In the genomic region with DNA sequence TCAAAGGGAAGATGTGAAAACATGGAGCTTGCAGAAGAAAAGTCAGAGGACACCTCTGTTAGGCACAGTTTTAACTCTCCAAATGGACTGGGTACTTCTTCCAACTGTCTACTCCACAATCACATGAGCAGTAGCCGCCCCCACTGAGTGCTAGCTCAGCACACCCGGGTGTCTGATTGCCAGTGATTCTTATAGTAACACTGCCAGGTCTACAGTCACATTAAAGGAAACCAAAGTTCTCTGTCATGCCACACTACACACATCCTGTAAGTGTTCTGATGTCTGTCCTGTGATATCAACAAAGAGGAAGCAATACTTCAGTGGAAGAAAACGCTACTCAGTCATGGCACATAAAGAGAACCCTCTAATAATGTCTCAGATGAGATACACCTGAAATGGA, we compare ENCODE assay signal across 8 cellular contexts. TPM values are rescaled to one million over a fixed set of nuclear protein-coding genes. Genes with fewer than 3 reads are reported as not detected.
DNase-seq lines count a peak whose midpoint lies in the region; ATAC-seq, FAIRE-seq and TF ChIP-seq lines count a peak whose summit lies in the region.

TSS of gene HAVCR2 (minus strand) at position 84 of the 400 bp plus-strand sequence. CDS start at position 23, 61 bp downstream.

- no TSS peak for BruUV-seq in GM12878 (replicated peaks; lab: Mats Ljungman, UMichigan)

- CTCF ChIA-PET in GM12878 (lab: Yijun Ruan, JAX): interaction anchor here (0.6 to 1.9 kb wide), 6 partner anchors 9 to 228 kb away, joined by 3 to 5 read pairs (median 3); no protein-coding TSS in a partner anchor

- TF ChIP-seq POLR2A in GM12878 (IDR thresholded peaks at IDR 0.05; ENCODE audit: low read depth, low read length): 0 out of 2 replicates have a peak, but pooled peaks have one; percentile 41

- peaks cover 12% of the 10 kb centered on the region for H3K4me1 ChIP-seq in GM12878 (ENCODE audit: control insufficient read depth, insufficient read depth, low read length)

- H3K27ac ChIP-seq in GM12878 (ENCODE audit: control insufficient read depth, insufficient read depth): peak within 1 kb of the TSS; percentile 87

- POLR2A ChIA-PET in GM12878 (lab: Charles Lee): interaction anchor here (0.6 to 1.5 kb wide), 6 partner anchors 8 to 487 kb away, joined by 3 to 8 read pairs (median 3); no protein-coding TSS in a partner anchor

- no peaks in the 10 kb centered on the region for H4K20me1 ChIP-seq in GM12878 (ENCODE audit: control insufficient read depth, insufficient read depth)

- in situ Hi-C loops in GM12878 (cut with MboI): no loop called here

- ATAC-seq in GM18873 (IDR thresholded peaks at IDR 0.05; ENCODE audit: low FRiP score, unreplicated experiment): peak; percentile 90
- peak; percentile 77 for ATAC-seq in HG03039 (IDR thresholded peaks at IDR 0.05; ENCODE audit: unreplicated experiment)
- ATAC-seq in GM12878: peak; percentile 90

- intact Hi-C loops in GM12878 (cut with micrococcal nuclease; ENCODE audit: unreplicated experiment): loop anchor here (2.0 kb wide), 1 partner anchor 34 kb away; no protein-coding TSS in a partner anchor

- H3K9me3 ChIP-seq in GM12878 (replicated peaks; ENCODE audit: control insufficient read depth, insufficient read depth, low read length): no peaks in the 10 kb centered on the region

- peak in 3 of 5 experiments; percentile 6 to 92 (median 40) for DNase-seq in T-helper 2 cell
- peak; percentile 83 for DNase-seq in GM12878 (ENCODE audit: low read depth, low spot score)
- DNase-seq in pons (ENCODE audit: low spot score): peak; percentile 87
- DNase-seq in NCI-H82 treated with DMSO at 0.1 percent for 48 hours (lab: John Stamatoyannopoulos, UW; ENCODE audit: unreplicated experiment): no peak
- no peak for DNase-seq in EL
- no peak for DNase-seq in 8988T

- peak; percentile 90 for FAIRE-seq in GM12878 (lab: Jason Lieb, UNC)

- no peaks in the 10 kb centered on the region; the same call in none of the 2 replicates for H3K79me2 ChIP-seq in GM12878 (ENCODE audit: control insufficient read depth, insufficient read depth, low read length)

- 0% methylated on average over 3 of the region's 3 CpGs for WGBS in GM12878 (ENCODE audit: insufficient coverage, insufficient replicate concordance, low lambda C conversion rate, missing lambda C conversion rate)

- H2AFZ ChIP-seq in GM12878 (ENCODE audit: control insufficient read depth, low read depth, low read length): peak within 1 kb of the TSS; percentile 73

- TF ChIP-seq CTCF in GM12878 (IDR thresholded peaks at IDR 0.05 in 2 of 3, conservative IDR thresholded peaks at IDR 0.05 in 1 of 3; ENCODE audit: control insufficient read depth in 2 of 3, extremely low read depth in 1 of 3, insufficient read depth in 1 of 3, low read depth in 3 of 3, low read length in 3 of 3): no peak

- no peak for TF ChIP-seq RAD21 in GM12878 (IDR thresholded peaks at IDR 0.05; ENCODE audit: insufficient read depth, low read depth, low read length)

- H3K36me3 ChIP-seq in GM12878 (ENCODE audit: control insufficient read depth in 2 of 2, insufficient read depth in 2 of 2, low read length in 1 of 2): no peaks in the 10 kb centered on the region

- SMC1A ChIA-PET in GM12878 (lab: Charles Lee; ENCODE audit: uncharacterized antibody, unreplicated experiment): interaction anchor here (0.9 to 3.2 kb wide), 8 partner anchors 11 to 188 kb away, joined by 3 to 22 read pairs (median 5); no protein-coding TSS in a partner anchor

- peak within 1 kb of the TSS; percentile 70 for H3K4me2 ChIP-seq in GM12878 (ENCODE audit: control insufficient read depth, insufficient read depth)

- peak within 1 kb of the TSS; percentile 46 for H3K4me3 ChIP-seq in GM12878

- H3K9ac ChIP-seq in GM12878 (ENCODE audit: control insufficient read depth, insufficient read depth, low read length): peak within 1 kb of the TSS; percentile 52; the same call in 1 of the 2 replicates

- TF ChIP-seq EP300 in GM12878 (IDR thresholded peaks at IDR 0.05; ENCODE audit: borderline replicate concordance in 1 of 2, control insufficient read depth in 1 of 2, low read depth in 2 of 2, low read length in 2 of 2): 0 out of 4 replicates have a peak, but pooled peaks of 1 of the 2 experiments have one; percentile 0

- RAD21 ChIA-PET in GM12878 (lab: Charles Lee; ENCODE audit: unreplicated experiment): interaction anchor here (0.7 to 1.9 kb wide), 5 partner anchors 21 to 172 kb away, joined by 3 to 6 read pairs (median 4); no protein-coding TSS in a partner anchor

- H3K27me3 ChIP-seq in GM12878 (replicated peaks in 1 of 2; ENCODE audit: control insufficient read depth in 2 of 2, insufficient read depth in 2 of 2, low read length in 1 of 2): no peaks in the 10 kb centered on the region

TF ChIP-seq in GM12878, 131 proteins besides CTCF, POLR2A, EP300 and RAD21 (continues in another document):
- no peak for TF ChIP-seq TCF12 (IDR thresholded peaks at IDR 0.05; ENCODE audit: low read depth, low read length)
- TF ChIP-seq HSF1 (IDR thresholded peaks at IDR 0.05; ENCODE audit: low read depth, low read length): no peak
- TF ChIP-seq FOS (IDR thresholded peaks at IDR 0.05; ENCODE audit: borderline replicate concordance, extremely low read depth, insufficient read length): no peak
- TF ChIP-seq SREBF1 (IDR thresholded peaks at IDR 0.05; ENCODE audit: low read length): no peak
- no peak; the same call in 1 of the 2 replicates for TF ChIP-seq IRF4 (IDR thresholded peaks at IDR 0.05; ENCODE audit: low read depth, low read length)
- TF ChIP-seq BMI1 (IDR thresholded peaks at IDR 0.05; ENCODE audit: borderline replicate concordance): no peak
- no peak for TF ChIP-seq KDM1A (IDR thresholded peaks at IDR 0.05; ENCODE audit: borderline replicate concordance)
- TF ChIP-seq, protein P1, sequence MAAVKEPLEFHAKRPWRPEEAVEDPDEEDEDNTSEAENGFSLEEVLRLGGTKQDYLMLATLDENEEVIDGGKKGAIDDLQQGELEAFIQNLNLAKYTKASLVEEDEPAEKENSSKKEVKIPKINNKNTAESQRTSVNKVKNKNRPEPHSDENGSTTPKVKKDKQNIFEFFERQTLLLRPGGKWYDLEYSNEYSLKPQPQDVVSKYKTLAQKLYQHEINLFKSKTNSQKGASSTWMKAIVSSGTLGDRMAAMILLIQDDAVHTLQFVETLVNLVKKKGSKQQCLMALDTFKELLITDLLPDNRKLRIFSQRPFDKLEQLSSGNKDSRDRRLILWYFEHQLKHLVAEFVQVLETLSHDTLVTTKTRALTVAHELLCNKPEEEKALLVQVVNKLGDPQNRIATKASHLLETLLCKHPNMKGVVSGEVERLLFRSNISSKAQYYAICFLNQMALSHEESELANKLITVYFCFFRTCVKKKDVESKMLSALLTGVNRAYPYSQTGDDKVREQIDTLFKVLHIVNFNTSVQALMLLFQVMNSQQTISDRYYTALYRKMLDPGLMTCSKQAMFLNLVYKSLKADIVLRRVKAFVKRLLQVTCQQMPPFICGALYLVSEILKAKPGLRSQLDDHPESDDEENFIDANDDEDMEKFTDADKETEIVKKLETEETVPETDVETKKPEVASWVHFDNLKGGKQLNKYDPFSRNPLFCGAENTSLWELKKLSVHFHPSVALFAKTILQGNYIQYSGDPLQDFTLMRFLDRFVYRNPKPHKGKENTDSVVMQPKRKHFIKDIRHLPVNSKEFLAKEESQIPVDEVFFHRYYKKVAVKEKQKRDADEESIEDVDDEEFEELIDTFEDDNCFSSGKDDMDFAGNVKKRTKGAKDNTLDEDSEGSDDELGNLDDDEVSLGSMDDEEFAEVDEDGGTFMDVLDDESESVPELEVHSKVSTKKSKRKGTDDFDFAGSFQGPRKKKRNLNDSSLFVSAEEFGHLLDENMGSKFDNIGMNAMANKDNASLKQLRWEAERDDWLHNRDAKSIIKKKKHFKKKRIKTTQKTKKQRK (IDR thresholded peaks at IDR 0.05; ENCODE audit: low read depth, low read length): no peak
- TF ChIP-seq HDAC6 (IDR thresholded peaks at IDR 0.05; ENCODE audit: unreplicated experiment): no peak
- TF ChIP-seq ZNF384 (IDR thresholded peaks at IDR 0.05; ENCODE audit: borderline replicate concordance, low read depth, low read length): no peak
- no peak for TF ChIP-seq GABPA (IDR thresholded peaks at IDR 0.05; ENCODE audit: low read depth)
- TF ChIP-seq RELA (IDR thresholded peaks at IDR 0.05; ENCODE audit: borderline replicate concordance, partially characterized antibody): no peak
- no peak for TF ChIP-seq DPF2 (IDR thresholded peaks at IDR 0.05)
- TF ChIP-seq BCL11A (IDR thresholded peaks at IDR 0.05; ENCODE audit: low read depth, low read length): no peak
- no peak for TF ChIP-seq SUZ12 (IDR thresholded peaks at IDR 0.05; ENCODE audit: unreplicated experiment)

RNA-seq across cellular contexts. Expression of gene HAVCR2, which starts in this region (rescaled TPM):
- 50.4 and 51.9 TPM in 2 replicates for total RNA-seq in GM12878 (2013; cell fraction: nucleolus; rRNA removed)
- total RNA-seq in GM12878 (2014; rRNA removed): 6.6 and 9.0 TPM in 2 replicates
- 7.2 and 7.6 TPM in 2 replicates for total RNA-seq in GM12878 (2014; rRNA removed; fragmentation: Illumina TruSeq; extraction: Trizol)
- 5.2 and 6.5 TPM in 2 replicates for total RNA-seq in GM12878 (2021)
- polyA plus RNA-seq in GM12878 (2011; ENCODE audit: low read depth): 3.8 TPM
- polyA plus RNA-seq in GM12878 (2011; rRNA removed): 5.2 and 5.4 TPM in 2 replicates
- polyA plus RNA-seq in GM12878 (2011; cell fraction: cytosol; rRNA removed): 3.4 and 4.6 TPM in 2 replicates
- 2.4 and 2.5 TPM in 2 replicates for polyA plus RNA-seq in GM12878 (2011; cell fraction: nucleus; rRNA removed)
- 3.9 and 8.2 TPM in 2 replicates for polyA plus RNA-seq in GM12878 (2012)
- polyA plus RNA-seq in GM12878 (2014; fragmentation: Illumina TruSeq; extraction: Trizol): 7.3 and 7.6 TPM in 2 replicates
- 1 to 10 TPM; 7.2 to 7.5 TPM for polyA plus RNA-seq in GM12878 (2014; fragmentation: Nextera tagmentation; extraction: Ambion mirVana)
- 6.0 and 7.4 TPM in 2 replicates for polyA plus RNA-seq in GM12878 (2014; rRNA removed)
- polyA plus RNA-seq in GM12878 (2016; fragmentation: Nextera tagmentation; extraction: Ambion mirVana): 1 to 10 TPM; 5.5 to 6.0 TPM
- 7.3 and 8.2 TPM in 2 replicates for polyA minus RNA-seq in GM12878 (2011; rRNA and poly(A)+ RNA removed)
- polyA minus RNA-seq in GM12878 (2011; cell fraction: cytosol; rRNA and poly(A)+ RNA removed): 1.5 and 4.5 TPM in 2 replicates
- polyA minus RNA-seq in GM12878 (2011; cell fraction: nucleus; rRNA and poly(A)+ RNA removed): 4.8 and 6.6 TPM in 2 replicates

Comparison
In these comparisons a context has a peak if more than half of its experiments do, and no peak if none do; other contexts are left out.
1. DNase-seq: peak in T-helper 2 cell (3 of 5), GM12878 (single experiment) and pons (single experiment); none in NCI-H82 treated with DMSO at 0.1 percent for 48 hours (single experiment), EL (single experiment) and 8988T (single experiment).
2. Peak in every context shown above with its lines, with median percentiles within 50 percentile points of each other: ATAC-seq.